ENCODE assay signal across 10 cellular contexts in the genomic region with DNA sequence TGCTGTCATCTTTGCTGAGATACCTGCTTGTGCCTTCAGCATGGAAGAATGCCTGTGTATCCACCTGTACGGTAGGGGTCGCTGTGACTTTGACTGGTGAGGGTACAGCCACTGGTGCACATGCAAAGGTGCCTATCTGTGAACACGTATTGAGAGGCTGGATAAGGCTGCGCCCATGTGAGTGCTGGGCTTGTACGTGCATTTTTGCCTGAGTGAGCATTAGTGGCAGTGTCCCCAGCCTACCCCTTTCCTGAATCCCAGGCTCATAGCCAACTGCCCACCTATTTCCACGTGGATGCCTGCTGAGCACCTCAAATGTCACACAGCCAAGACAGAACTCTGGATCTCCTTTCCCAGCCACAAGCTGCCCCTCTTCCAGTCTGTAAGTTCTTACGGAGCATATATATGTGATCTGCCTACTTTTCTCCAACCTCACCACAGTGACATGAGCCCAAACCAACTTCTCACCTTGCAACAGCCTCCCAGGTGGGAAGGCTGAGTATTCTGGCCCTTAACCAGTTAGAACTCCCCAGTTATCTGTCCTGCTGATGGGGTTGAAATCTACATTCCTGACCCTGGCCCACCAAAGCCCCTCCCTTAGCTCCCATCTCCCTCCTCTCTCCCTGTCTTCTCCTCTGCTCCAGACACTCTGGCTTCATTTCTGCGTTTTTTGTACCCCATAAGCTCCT. TPM values are rescaled to one million over a fixed set of nuclear protein-coding genes. Genes with fewer than 3 reads are reported as not detected.
DNase-seq lines count a peak whose midpoint lies in the region; ATAC-seq and TF ChIP-seq lines count a peak whose summit lies in the region.
"Had no signal": no experiment of that assay in that cellular context is flagged by ENCODE, and none has a peak within 500 bp of the region (broad histone marks: within the 10 kb centered on the region; RNA-seq: fewer than 3 reads in every experiment).

No MANE protein-coding gene starts in this region.

- TF ChIP-seq RAD21 in SK-N-SH (IDR thresholded peaks at IDR 0.05; ENCODE audit: low read length) = no peak

- no peaks in the 10 kb centered on the region for H3K27me3 ChIP-seq in SK-N-SH (ENCODE audit: insufficient read depth)
- no peaks in the 10 kb centered on the region for H3K27me3 ChIP-seq in Peyer's patch
- no peaks in the 10 kb centered on the region for H3K27me3 ChIP-seq in iPS-15b (ENCODE audit: control insufficient read depth, insufficient read depth, low read length)
- H3K27me3 ChIP-seq in stomach = peaks cover 0 to 4% (median 0%) of the 10 kb centered on the region in 3 donors

- TF ChIP-seq CTCF in SK-N-SH (IDR thresholded peaks at IDR 0.05) = no peak
- TF ChIP-seq CTCF in Peyer's patch (IDR thresholded peaks at IDR 0.05) = no peak
- TF ChIP-seq CTCF in stomach (IDR thresholded peaks at IDR 0.05) = peak in 3 of 7 experiments; percentile 14 to 33 (median 17)

- H3K4me1 ChIP-seq in SK-N-SH (ENCODE audit: control insufficient read depth in 1 of 2, insufficient read depth in 2 of 2, low read depth in 1 of 2, low read length in 1 of 2) (peaks cover 0 to 10% of the 10 kb centered on the region in 2 experiments; a peak in 1 of 4 replicates), Peyer's patch (peaks cover 0 to 24% (median 0%) of the 10 kb centered on the region in 4 donors), iPS-15b (ENCODE audit: control insufficient read depth, insufficient read depth, low read length) (peaks cover 14% of the 10 kb centered on the region), stomach (peaks cover 5 to 47% (median 38%) of the 10 kb centered on the region in 4 donors)

- intact Hi-C loops in stomach (cut with DNase I; ENCODE audit: low total_unique reads) = no loop called here

- peaks cover 5% of the 10 kb centered on the region; the same call in 1 of the 2 replicates for H3K9me3 ChIP-seq in SK-N-SH
- no peaks in the 10 kb centered on the region for H3K9me3 ChIP-seq in Peyer's patch
- peaks cover 4% of the 10 kb centered on the region for H3K9me3 ChIP-seq in iPS-15b (ENCODE audit: control insufficient read depth, insufficient read depth, low read length)
- H3K9me3 ChIP-seq in stomach = peaks cover 0 to 8% (median 2%) of the 10 kb centered on the region in 4 donors

- no peak overlapping the region for H3K4me2 ChIP-seq in SK-N-SH

- ATAC-seq in SK-N-SH treated with all-trans-retinoic acid at 6 μM for 48 hours (no peak), GM18867 (IDR thresholded peaks at IDR 0.05; ENCODE audit: unreplicated experiment) (no peak), GM19452 (IDR thresholded peaks at IDR 0.05; ENCODE audit: unreplicated experiment) (no peak)

- no peaks in the 10 kb centered on the region for H3F3A ChIP-seq in SK-N-SH (replicated peaks; ENCODE audit: insufficient read depth)

- peaks cover 16% of the 10 kb centered on the region; the same call in 1 of the 2 replicates for H3K79me2 ChIP-seq in SK-N-SH (ENCODE audit: insufficient read depth)

- no peaks in the 10 kb centered on the region for H3K36me3 ChIP-seq in SK-N-SH (replicated peaks in 1 of 2; ENCODE audit: control insufficient read depth in 1 of 2, insufficient read depth in 2 of 2, low read length in 1 of 2)
- H3K36me3 ChIP-seq in Peyer's patch = no peaks in the 10 kb centered on the region
- no peaks in the 10 kb centered on the region for H3K36me3 ChIP-seq in iPS-15b (ENCODE audit: control insufficient read depth, insufficient read depth, low read length)
- H3K36me3 ChIP-seq in stomach = no peaks in the 10 kb centered on the region
- H3K36me3 ChIP-seq: spleen had no signal

- POLR2A ChIA-PET in SK-N-SH (lab: Yijun Ruan, JAX) = no interaction called here

- no peaks in the 10 kb centered on the region for H3K9me2 ChIP-seq in SK-N-SH

- TF ChIP-seq EP300 in SK-N-SH (IDR thresholded peaks at IDR 0.05; ENCODE audit: borderline replicate concordance in 1 of 2, low read depth in 1 of 2, low read length in 1 of 2) (no peak), stomach (IDR thresholded peaks at IDR 0.05) (no peak)

- H3K4me3 ChIP-seq in SK-N-SH (ENCODE audit: low read depth in 2 of 2, low read length in 1 of 2) = no peak overlapping the region
- no peak overlapping the region for H3K4me3 ChIP-seq in Peyer's patch
- H3K4me3 ChIP-seq in iPS-15b (ENCODE audit: low read depth, low read length) = peak overlapping the region; percentile 20
- H3K4me3 ChIP-seq in stomach = no peak overlapping the region

- CTCF ChIA-PET in SK-N-SH (lab: Yijun Ruan, JAX) = interaction anchor here (0.8 to 1.0 kb wide), 3 partner anchors 10 to 13 kb away, joined by 3 to 4 read pairs (median 4); no protein-coding TSS in a partner anchor

- DNase-seq in SK-N-SH (no peak), Peyer's patch (no peak), stomach (peak; percentile 65)
- DNase-seq in activated effector memory CD4-positive, alpha-beta T cell treated with Interleukin-2 at 50 U/mL for 16 hours = no peak
- DNase-seq: spleen had no signal

- no peak overlapping the region for H3K9ac ChIP-seq in SK-N-SH
- no peak overlapping the region for H3K9ac ChIP-seq in iPS-15b (ENCODE audit: low read depth, low read length)

- TF ChIP-seq POLR2A in Peyer's patch (IDR thresholded peaks at IDR 0.05) (no peak), stomach (IDR thresholded peaks at IDR 0.05) (no peak)

- H4K20me1 ChIP-seq in SK-N-SH (ENCODE audit: insufficient read depth) = no peaks in the 10 kb centered on the region

- H2AFZ ChIP-seq in SK-N-SH (ENCODE audit: low read depth) = peak overlapping the region; percentile 90; the same call in 1 of the 2 replicates

- WGBS in SK-N-SH (ENCODE audit: low lambda C conversion rate) = 86% methylated on average over 8 of the region's 8 CpGs
- WGBS in stomach, 5 donors = 46 to 66% (median 53%) methylated on average over 3 to 8 of the region's 8 CpGs

- H3K27ac ChIP-seq in SK-N-SH (ENCODE audit: low read depth in 2 of 2, low read length in 1 of 2) (no peak overlapping the region), Peyer's patch (peak overlapping the region in 3 of 4 donors; percentile 14 to 84 (median 84)), stomach (peak overlapping the region; percentile 82 to 90 (median 85))

TF ChIP-seq in SK-N-SH, 30 proteins besides CTCF, POLR2A, EP300 and RAD21 (continues in another document):
- TF ChIP-seq SIN3A (IDR thresholded peaks at IDR 0.05; ENCODE audit: borderline replicate concordance, low read depth, low read length) = no peak
- TF ChIP-seq POLR2AphosphoS5 (IDR thresholded peaks at IDR 0.05; ENCODE audit: low read depth, low read length) = no peak
- no peak for TF ChIP-seq MEF2A (IDR thresholded peaks at IDR 0.05; ENCODE audit: borderline replicate concordance, low read depth)
- TF ChIP-seq, protein P1, sequence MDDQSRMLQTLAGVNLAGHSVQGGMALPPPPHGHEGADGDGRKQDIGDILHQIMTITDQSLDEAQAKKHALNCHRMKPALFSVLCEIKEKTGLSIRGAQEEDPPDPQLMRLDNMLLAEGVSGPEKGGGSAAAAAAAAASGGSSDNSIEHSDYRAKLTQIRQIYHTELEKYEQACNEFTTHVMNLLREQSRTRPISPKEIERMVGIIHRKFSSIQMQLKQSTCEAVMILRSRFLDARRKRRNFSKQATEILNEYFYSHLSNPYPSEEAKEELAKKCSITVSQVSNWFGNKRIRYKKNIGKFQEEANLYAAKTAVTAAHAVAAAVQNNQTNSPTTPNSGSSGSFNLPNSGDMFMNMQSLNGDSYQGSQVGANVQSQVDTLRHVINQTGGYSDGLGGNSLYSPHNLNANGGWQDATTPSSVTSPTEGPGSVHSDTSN (IDR thresholded peaks at IDR 0.05) = no peak
- no peak for TF ChIP-seq JUND (IDR thresholded peaks at IDR 0.05)

TF ChIP-seq in SK-N-SH treated with all-trans-retinoic acid at 6 μM for 48 hours, 23 proteins besides CTCF, POLR2A, EP300 and RAD21 (continues in another document):
- TF ChIP-seq BACH2 (CRISPR knock-in tag; IDR thresholded peaks at IDR 0.05; ENCODE audit: borderline replicate concordance) (no peak), ESRRG (CRISPR knock-in tag; IDR thresholded peaks at IDR 0.05) (no peak), SNAI2 (CRISPR knock-in tag; IDR thresholded peaks at IDR 0.05) (no peak), OSR1 (CRISPR knock-in tag; IDR thresholded peaks at IDR 0.05) (no peak)
- TF ChIP-seq, protein P2, sequence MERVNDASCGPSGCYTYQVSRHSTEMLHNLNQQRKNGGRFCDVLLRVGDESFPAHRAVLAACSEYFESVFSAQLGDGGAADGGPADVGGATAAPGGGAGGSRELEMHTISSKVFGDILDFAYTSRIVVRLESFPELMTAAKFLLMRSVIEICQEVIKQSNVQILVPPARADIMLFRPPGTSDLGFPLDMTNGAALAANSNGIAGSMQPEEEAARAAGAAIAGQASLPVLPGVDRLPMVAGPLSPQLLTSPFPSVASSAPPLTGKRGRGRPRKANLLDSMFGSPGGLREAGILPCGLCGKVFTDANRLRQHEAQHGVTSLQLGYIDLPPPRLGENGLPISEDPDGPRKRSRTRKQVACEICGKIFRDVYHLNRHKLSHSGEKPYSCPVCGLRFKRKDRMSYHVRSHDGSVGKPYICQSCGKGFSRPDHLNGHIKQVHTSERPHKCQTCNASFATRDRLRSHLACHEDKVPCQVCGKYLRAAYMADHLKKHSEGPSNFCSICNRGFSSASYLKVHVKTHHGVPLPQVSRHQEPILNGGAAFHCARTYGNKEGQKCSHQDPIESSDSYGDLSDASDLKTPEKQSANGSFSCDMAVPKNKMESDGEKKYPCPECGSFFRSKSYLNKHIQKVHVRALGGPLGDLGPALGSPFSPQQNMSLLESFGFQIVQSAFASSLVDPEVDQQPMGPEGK (CRISPR knock-in tag; IDR thresholded peaks at IDR 0.05; ENCODE audit: borderline replicate concordance) = no peak

RNA-seq across cellular contexts. Expression of a gene that starts 1.1 kb away (rescaled TPM):
- 12.6 and 14.1 TPM in 2 replicates for polyA plus RNA-seq in SK-N-SH (2012; rRNA removed)
- 8.9 and 10.7 TPM in 2 replicates for polyA plus RNA-seq in SK-N-SH (2012; cell fraction: cytosol; rRNA removed)
- polyA plus RNA-seq in SK-N-SH (2012; cell fraction: nucleus; rRNA removed) = 13.8 and 17.0 TPM in 2 replicates
- 10 to 100 TPM in 3 of 4 donors, 1 to 10 TPM in 1; 8.3 to 19.0 (median 15.4) TPM for total RNA-seq in Peyer's patch
- 10 to 100 TPM; 13.4 to 66.1 (median 35.0) TPM for total RNA-seq in stomach
- 10 to 100 TPM in 2 of 3 donors, 1 to 10 TPM in 1; 8.5 to 13.3 (median 10.5) TPM for polyA plus RNA-seq in stomach

RNA-seq across cellular contexts. Expression of a gene that starts 19.1 kb away (rescaled TPM):
- 5.4 and 5.5 TPM in 2 replicates for polyA plus RNA-seq in SK-N-SH (2012; rRNA removed)
- polyA plus RNA-seq in SK-N-SH (2012; cell fraction: cytosol; rRNA removed) = 5.6 and 6.5 TPM in 2 replicates
- polyA plus RNA-seq in SK-N-SH (2012; cell fraction: nucleus; rRNA removed) = 3.5 TPM in 2 replicates
- total RNA-seq in Peyer's patch = 10 to 100 TPM in 2 of 4 donors, 1 to 10 TPM in 2; 7.4 to 12.1 (median 10.6) TPM
- 10 to 100 TPM in 3 of 5 donors, 1 to 10 TPM in 2; 1.8 to 64.3 (median 14.1) TPM for total RNA-seq in stomach
- 10 to 100 TPM in 2 of 3 donors, 1 to 10 TPM in 1; 7.8 to 14.2 (median 11.7) TPM for polyA plus RNA-seq in stomach

RNA-seq across cellular contexts. Expression of a gene that starts 57.1 kb away (rescaled TPM):
- polyA plus RNA-seq in SK-N-SH (2012; rRNA removed) = 0.10 and 0.21 TPM in 2 replicates
- polyA plus RNA-seq in SK-N-SH (2012; cell fraction: cytosol; rRNA removed) = 0.04 and 0.18 TPM in 2 replicates
- 0.80 and 0.86 TPM in 2 replicates for polyA plus RNA-seq in SK-N-SH (2012; cell fraction: nucleus; rRNA removed)
- total RNA-seq in Peyer's patch = 10 to 100 TPM in 1 of 4 donors, 1 to 10 TPM in 1, not detected in 2; 1.3 to 10.7 TPM
- 1 to 10 TPM in 3 of 5 donors, not detected in 2; 1.8 to 6.6 (median 3.8) TPM for total RNA-seq in stomach
- 1 to 10 TPM in 1 of 3 donors, under 1 TPM in 2; 0.61 to 1.1 (median 0.62) TPM for polyA plus RNA-seq in stomach
- total RNA-seq: H4 had no signal

Comparison
In these comparisons a context has a peak if more than half of its experiments do, and no peak if none do; other contexts are left out.
1. H3K27ac ChIP-seq: peak in Peyer's patch (3 of 4) and stomach (5 of 5); none in SK-N-SH (0 of 2).